34 cellular contexts compared by ENCODE assay signal in genomic region chr3:85050806-85051205, GRCh38.
"Had no signal": no experiment of that assay in that cellular context is flagged by ENCODE, and none has a peak within 500 bp of the region (broad histone marks: within the 10 kb centered on the region; RNA-seq: fewer than 3 reads in every experiment).

No MANE protein-coding gene starts in this region.

- H3K4me1 Mint-ChIP-seq: endodermal cell; immature natural killer cell; mesothelial cell of epicardium; naive thymus-derived CD4-positive, alpha-beta T cell; nephron; neural progenitor cell had no signal

- H3K36me3 ChIP-seq: colonic mucosa, esophagus muscularis mucosa, gastroesophageal sphincter, heart right ventricle, neural progenitor cell, prostate gland, right atrium auricular region, stomach, thyroid gland, vagina had no signal

- H3K9me3 Mint-ChIP-seq: dendritic cell treated with granulocyte-macrophage colony-stimulating factor and Interleukin-4, amounts not matched to agents 40 ng/mL and 50 ng/mL, for 4 days; endodermal cell; nephron; neural progenitor cell had no signal

- H3K36me3 Mint-ChIP-seq: immature natural killer cell; mesothelial cell of epicardium; naive thymus-derived CD4-positive, alpha-beta T cell; neural progenitor cell had no signal

- H3K4me3 Mint-ChIP-seq: dendritic cell treated with granulocyte-macrophage colony-stimulating factor and Interleukin-4, amounts not matched to agents 40 ng/mL and 50 ng/mL, for 4 days; endodermal cell; immature natural killer cell; mesothelial cell of epicardium; naive thymus-derived CD4-positive, alpha-beta T cell; nephron; neural progenitor cell had no signal

- H3K9me3 ChIP-seq: colonic mucosa, esophagus muscularis mucosa, gastroesophageal sphincter, heart right ventricle, prostate gland, right atrium auricular region, stomach, thyroid gland, vagina had no signal

- H3K4me1 ChIP-seq: colonic mucosa, foreskin keratinocyte, gastroesophageal sphincter, heart right ventricle, neural progenitor cell, parathyroid adenoma, prostate gland, right atrium auricular region, stomach, thyroid gland, vagina had no signal

- H3K27me3 Mint-ChIP-seq: dendritic cell treated with granulocyte-macrophage colony-stimulating factor and Interleukin-4, amounts not matched to agents 40 ng/mL and 50 ng/mL, for 4 days; naive thymus-derived CD4-positive, alpha-beta T cell had no signal

- H3K27ac Mint-ChIP-seq: dendritic cell treated with granulocyte-macrophage colony-stimulating factor and Interleukin-4, amounts not matched to agents 40 ng/mL and 50 ng/mL, for 4 days; endodermal cell; immature natural killer cell; mesothelial cell of epicardium; naive thymus-derived CD4-positive, alpha-beta T cell; nephron; neural progenitor cell had no signal

- DNase-seq: colonic mucosa; effector CD8-positive, alpha-beta T cell; endodermal cell; foreskin keratinocyte; glutamatergic neuron; heart right ventricle; hippocampal formation; immature natural killer cell; islet precursor cell; kidney glomerular epithelial cell; left colon; mesenchymal stem cell; naive thymus-derived CD4-positive, alpha-beta T cell; stimulated activated CD4-positive, alpha-beta T cell treated with anti-CD3 and anti-CD28 coated beads, Interleukin-12 subunit alpha, Interleukin-12 subunit beta, amount 100 ng/mL, for 4 hours; stimulated activated CD4-positive, alpha-beta T cell treated with anti-CD3 and anti-CD28 coated beads, Interleukin-1b, Interleukin-23, amount 100 ng/mL, for 48 hours; stimulated activated CD4-positive, alpha-beta T cell treated with anti-CD3 and anti-CD28 coated beads, Interleukin-4, amount 100 ng/mL, for 1 hour; stimulated activated CD8-positive, alpha-beta memory T cell treated with anti-CD3 and anti-CD28 coated beads, Interleukin-4, amount 100 ng/mL, for 48 hours; stimulated activated naive CD4-positive, alpha-beta T cell treated with Interleukin-2 at 50 U/mL for 16 hours; stomach; thyroid gland; trophoblast cell had no signal

- H3K27me3 ChIP-seq: colonic mucosa, esophagus muscularis mucosa, foreskin keratinocyte, gastroesophageal sphincter, heart right ventricle, neural progenitor cell, right atrium auricular region, stomach, thyroid gland, vagina had no signal

- H3K4me3 ChIP-seq: colonic mucosa, esophagus muscularis mucosa, gastroesophageal sphincter, heart right ventricle, lung, neural progenitor cell, prostate gland, right atrium auricular region, smooth muscle cell, stomach, thyroid gland, vagina had no signal

- ATAC-seq: foreskin keratinocyte; gastroesophageal sphincter; heart right ventricle; left colon; naive thymus-derived CD4-positive, alpha-beta T cell; sciatic nerve had no signal
